Comparison of ENCODE assay signal across 31 cellular contexts in genomic region chr10:131439705-131440104, GRCh38.
"Had no signal": no experiment of that assay in that cellular context is flagged by ENCODE, and none has a peak within 500 bp of the region (broad histone marks: within the 10 kb centered on the region; RNA-seq: fewer than 3 reads in every experiment).

No MANE protein-coding gene starts in this region.

- H3K9me3 ChIP-seq: ovary, psoas muscle, spleen, suprapubic skin, testis, tibial artery, transverse colon, upper lobe of right lung, uterus had no signal

- H3K27me3 ChIP-seq: ovary, testis, transverse colon, uterus had no signal

- H3K27ac Mint-ChIP-seq: natural killer cell treated with Interleukin-12 subunit alpha and Interleukin-12 subunit beta and Interleukin-15 and Interleukin-18, amount 100 ng/mL, for 72 hours; nephron progenitor cell; progenitor cell of endocrine pancreas; stimulated activated memory B cell treated with anti-CD40 and anti-IgM and Interleukin-4, amounts not matched to agents 10 μg/mL and 1 μg/mL and 100 μg/mL, for 72 hours; stimulated activated naive CD8-positive, alpha-beta T cell treated with anti-CD3 and anti-CD28 coated beads, Interleukin-15, amount 100 ng/mL, for 72 hours; type B pancreatic cell had no signal

- H3K4me3 ChIP-seq: ovary, psoas muscle, skin epidermis, smooth muscle cell, spleen, suprapubic skin, testis, tibial artery, transverse colon, upper lobe of right lung, uterus had no signal

- H3K4me3 Mint-ChIP-seq: naive thymus-derived CD8-positive, alpha-beta T cell; natural killer cell treated with Interleukin-12 subunit alpha and Interleukin-12 subunit beta and Interleukin-15 and Interleukin-18, amount 100 ng/mL, for 72 hours; nephron progenitor cell; neural crest cell; stimulated activated memory B cell treated with anti-CD40 and anti-IgM and Interleukin-4, amounts not matched to agents 10 μg/mL and 1 μg/mL and 100 μg/mL, for 72 hours; stimulated activated naive CD8-positive, alpha-beta T cell treated with anti-CD3 and anti-CD28 coated beads, Interleukin-15, amount 100 ng/mL, for 72 hours; type B pancreatic cell had no signal

- H3K36me3 ChIP-seq: ovary, spleen, suprapubic skin, tibial artery, transverse colon, upper lobe of right lung, uterus had no signal

- H3K9me3 Mint-ChIP-seq: naive thymus-derived CD8-positive, alpha-beta T cell; natural killer cell treated with Interleukin-12 subunit alpha and Interleukin-12 subunit beta and Interleukin-15 and Interleukin-18, amount 100 ng/mL, for 72 hours; nephron progenitor cell; neural crest cell; stimulated activated memory B cell treated with anti-CD40 and anti-IgM and Interleukin-4, amounts not matched to agents 10 μg/mL and 1 μg/mL and 100 μg/mL, for 72 hours; stimulated activated naive CD8-positive, alpha-beta T cell treated with anti-CD3 and anti-CD28 coated beads, Interleukin-15, amount 100 ng/mL, for 72 hours; type B pancreatic cell had no signal

- H3K4me1 ChIP-seq: parathyroid adenoma, psoas muscle, spleen, upper lobe of right lung had no signal

- H3K36me3 Mint-ChIP-seq: naive thymus-derived CD8-positive, alpha-beta T cell; natural killer cell treated with Interleukin-12 subunit alpha and Interleukin-12 subunit beta and Interleukin-15 and Interleukin-18, amount 100 ng/mL, for 72 hours; stimulated activated memory B cell treated with anti-CD40 and anti-IgM and Interleukin-4, amounts not matched to agents 10 μg/mL and 1 μg/mL and 100 μg/mL, for 72 hours; type B pancreatic cell had no signal

- H3K27ac ChIP-seq: ovary, parathyroid adenoma, psoas muscle, skin epidermis, spleen, suprapubic skin, testis, tibial artery, transverse colon, upper lobe of right lung, uterus had no signal

- DNase-seq: naive thymus-derived CD8-positive, alpha-beta T cell; nephron progenitor cell; occipital lobe; ovary; psoas muscle; right cardiac atrium; spleen; stimulated activated CD4-positive, alpha-beta T cell treated with anti-CD3 and anti-CD28 coated beads, Interleukin-12 subunit alpha, Interleukin-12 subunit beta, amount 100 ng/mL, for 4 hours; stimulated activated CD4-positive, alpha-beta T cell treated with anti-CD3 and anti-CD28 coated beads, Interleukin-1b, Interleukin-23, amount 100 ng/mL, for 48 hours; stimulated activated CD4-positive, alpha-beta T cell treated with anti-CD3 and anti-CD28 coated beads, Interleukin-4, amount 100 ng/mL, for 1 hour; stimulated activated CD4-positive, alpha-beta T cell treated with anti-CD3 and anti-CD28 coated beads, Interleukin-4, amount 100 ng/mL, for 4 hours; stimulated activated CD8-positive, alpha-beta memory T cell treated with anti-CD3 and anti-CD28 coated beads, Interleukin-4, amount 100 ng/mL, for 48 hours; stimulated activated naive CD4-positive, alpha-beta T cell; stimulated activated naive CD8-positive, alpha-beta T cell treated with anti-CD3 and anti-CD28 coated beads, Interleukin-15, amount 100 ng/mL, for 72 hours; stimulated activated naive CD8-positive, alpha-beta T cell treated with anti-CD3 and anti-CD28 coated beads, Interleukin-15, Interleukin-2, amounts not matched to agents 100 U/mL and 50 U/mL, for 24 hours; substantia nigra; testis; tibial artery; transverse colon; upper lobe of right lung; uterus had no signal

- H3K4me1 Mint-ChIP-seq: stimulated activated memory B cell treated with anti-CD40 and anti-IgM and Interleukin-4, amounts not matched to agents 10 μg/mL and 1 μg/mL and 100 μg/mL, for 72 hours; stimulated activated naive CD8-positive, alpha-beta T cell treated with anti-CD3 and anti-CD28 coated beads, Interleukin-15, amount 100 ng/mL, for 72 hours had no signal

- ATAC-seq: naive thymus-derived CD8-positive, alpha-beta T cell; natural killer cell treated with Interleukin-12 subunit alpha and Interleukin-12 subunit beta and Interleukin-15 and Interleukin-18, amount 100 ng/mL, for 72 hours; psoas muscle; right cardiac atrium; sciatic nerve; stimulated activated memory B cell treated with anti-CD40 and anti-IgM and Interleukin-4, amounts not matched to agents 10 μg/mL and 1 μg/mL and 100 μg/mL, for 72 hours; stimulated activated naive CD8-positive, alpha-beta T cell treated with anti-CD3 and anti-CD28 coated beads, Interleukin-15, amount 100 ng/mL, for 72 hours; stimulated activated naive CD8-positive, alpha-beta T cell treated with anti-CD3 and anti-CD28 coated beads, Interleukin-15, Interleukin-2, amounts not matched to agents 100 U/mL and 50 U/mL, for 24 hours; upper lobe of right lung had no signal
